In genomic region chr3:164360738-164361376, GRCh38 we compare ENCODE assay signal across 14 cellular contexts.
"Had no signal": no experiment of that assay in that cellular context is flagged by ENCODE, and none has a peak within 500 bp of the region (broad histone marks: within the 10 kb centered on the region; RNA-seq: fewer than 3 reads in every experiment).

No MANE protein-coding gene starts in this region.

- H3K27me3 ChIP-seq: left lung, ovary, stomach had no signal

- ATAC-seq: activated naive CD4-positive, alpha-beta T cell treated with anti-CD3 and anti-CD28 coated beads, Interleukin-2, amount 50 U/mL, for 72 hours; activated T-cell treated with anti-CD3 and anti-CD28 coated beads, Interleukin-2, amount 50 U/mL, for 4 hours; left lung; mucosa of descending colon; naive thymus-derived CD4-positive, alpha-beta T cell had no signal

- H3K36me3 ChIP-seq: left lung, ovary, stomach, thoracic aorta had no signal

- H3K4me1 ChIP-seq: left lung, stomach had no signal

- H3K4me3 ChIP-seq: left lung, mucosa of descending colon, ovary, stomach, thoracic aorta had no signal

- H3K9me3 ChIP-seq: left lung, mucosa of descending colon, ovary, stomach, thoracic aorta had no signal

- DNase-seq: activated CD4-positive, alpha-beta memory T cell treated with anti-CD3 and anti-CD28 coated beads, Interleukin-2, amount 10 ng/mL, durations not matched to agents 7 days and 5 days; activated CD4-positive, alpha-beta T cell treated with anti-CD3 and anti-CD28 coated beads for 4 hours; activated gamma-delta T cell; activated T-cell treated with anti-CD3 and anti-CD28 coated beads, Interleukin-2, amount 50 U/mL, for 4 hours; hippocampal formation; left lung; mucosa of descending colon; naive thymus-derived CD4-positive, alpha-beta T cell; ovary; stimulated activated CD4-positive, alpha-beta T cell treated with anti-CD3 and anti-CD28 coated beads, Interleukin-12 subunit alpha, Interleukin-12 subunit beta, amount 100 ng/mL, for 4 hours; stimulated activated CD4-positive, alpha-beta T cell treated with anti-CD3 and anti-CD28 coated beads, Interleukin-2, amount 100 ng/mL, for 24 hours; stomach had no signal

- H3K27ac ChIP-seq: left lung, ovary, stomach, thoracic aorta had no signal
